Comparison of ENCODE assay signal across 9 cellular contexts in genomic region chr5:110751902-110752762, GRCh38. TPM values are rescaled to one million over a fixed set of nuclear protein-coding genes. Genes with fewer than 3 reads are reported as not detected.
DNase-seq lines count a peak whose midpoint lies in the region; ATAC-seq and TF ChIP-seq lines count a peak whose summit lies in the region.
"Had no signal": no experiment of that assay in that cellular context is flagged by ENCODE, and none has a peak within 500 bp of the region (broad histone marks: within the 10 kb centered on the region; RNA-seq: fewer than 3 reads in every experiment).

No MANE protein-coding gene starts in this region.

- peak overlapping the region; percentile 93 for H3K27ac Mint-ChIP-seq in activated CD4-positive, alpha-beta T cell treated with anti-CD3 and anti-CD28 coated beads, Interleukin-2, amount 10 ng/mL, durations not matched to agents 24 days and 14 days
- peak overlapping the region; percentile 80 for H3K27ac Mint-ChIP-seq in stimulated activated effector memory CD8-positive, alpha-beta T cell treated with anti-CD3 and anti-CD28 coated beads, Interleukin-12 subunit alpha, Interleukin-12 subunit beta, amount 100 ng/mL, for 72 hours

- H3K9me3 ChIP-seq in psoas muscle (no peaks in the 10 kb centered on the region), breast epithelium (no peaks in the 10 kb centered on the region)

- intact Hi-C loops in activated CD4-positive, alpha-beta T cell treated with anti-CD3 and anti-CD28 coated beads, Interleukin-2, amount 10 ng/mL, durations not matched to agents 24 days and 14 days (cut with micrococcal nuclease) = loop anchor here (1.0 to 10.0 kb wide), 9 partner anchors 13 to 1405 kb away; partner anchors contain the start of genes CAMK4, NREP, SLC25A46 and STARD4
- intact Hi-C loops in psoas muscle (cut with DNase I) (loop anchor here in 1 of 2 donors (10.0 kb wide), 1 partner anchor 343 kb away; the partner anchor contains the start of gene WDR36), breast epithelium (cut with DNase I; ENCODE audit: low total_unique reads) (no loop called here)

- 84 to 85% (median 84%) methylated on average over 8 of the region's 8 CpGs for WGBS in psoas muscle, 3 donors

- peaks cover 3 to 89% of the 10 kb centered on the region in 2 donors for H3K36me3 ChIP-seq in psoas muscle (ENCODE audit: insufficient read depth in 1 of 2, low read depth in 1 of 2)
- H3K36me3 ChIP-seq in breast epithelium = no peaks in the 10 kb centered on the region

- no peaks in the 10 kb centered on the region for H3K27me3 Mint-ChIP-seq in activated CD4-positive, alpha-beta T cell treated with anti-CD3 and anti-CD28 coated beads, Interleukin-2, amount 10 ng/mL, durations not matched to agents 24 days and 14 days

- peaks cover 42% of the 10 kb centered on the region for H3K36me3 Mint-ChIP-seq in activated CD4-positive, alpha-beta T cell treated with anti-CD3 and anti-CD28 coated beads, Interleukin-2, amount 10 ng/mL, durations not matched to agents 24 days and 14 days (ENCODE audit: low read depth)
- H3K36me3 Mint-ChIP-seq in stimulated activated effector memory CD8-positive, alpha-beta T cell treated with anti-CD3 and anti-CD28 coated beads, Interleukin-12 subunit alpha, Interleukin-12 subunit beta, amount 100 ng/mL, for 72 hours = peaks cover 71% of the 10 kb centered on the region

- TF ChIP-seq POLR2A in breast epithelium (IDR thresholded peaks at IDR 0.05) = no peak

- H3K4me1 Mint-ChIP-seq in activated CD4-positive, alpha-beta T cell treated with anti-CD3 and anti-CD28 coated beads, Interleukin-2, amount 10 ng/mL, durations not matched to agents 24 days and 14 days = peaks cover 42% of the 10 kb centered on the region
- peaks cover 29% of the 10 kb centered on the region for H3K4me1 Mint-ChIP-seq in stimulated activated effector memory CD8-positive, alpha-beta T cell treated with anti-CD3 and anti-CD28 coated beads, Interleukin-12 subunit alpha, Interleukin-12 subunit beta, amount 100 ng/mL, for 72 hours

- peak; percentile 27 for DNase-seq in activated naive CD4-positive, alpha-beta T cell treated with Interleukin-2 at 50 U/mL for 16 hours
- no peak for DNase-seq in activated naive CD4-positive, alpha-beta T cell (lab: John Stamatoyannopoulos, UW)
- DNase-seq in activated CD4-positive, alpha-beta T cell treated with anti-CD3 and anti-CD28 coated beads, Interleukin-2, amount 10 ng/mL, durations not matched to agents 24 days and 14 days = peak; percentile 85
- no peak for DNase-seq in stimulated activated effector memory CD8-positive, alpha-beta T cell treated with anti-CD3 and anti-CD28 coated beads, Interleukin-12 subunit alpha, Interleukin-12 subunit beta, amount 100 ng/mL, for 72 hours (ENCODE audit: low spot score in 2 of 2)
- no peak for DNase-seq in psoas muscle
- DNase-seq in breast epithelium (ENCODE audit: low spot score in 2 of 2) = no peak
- no peak for DNase-seq in activated CD8-positive, alpha-beta memory T cell treated with anti-CD3 and anti-CD28 coated beads for 24 hours
- DNase-seq: C1 segment of cervical spinal cord had no signal

- TF ChIP-seq CTCF in psoas muscle (IDR thresholded peaks at IDR 0.05) (no peak), breast epithelium (IDR thresholded peaks at IDR 0.05) (no peak)

- H3K4me1 ChIP-seq in psoas muscle (no peaks in the 10 kb centered on the region), breast epithelium (no peaks in the 10 kb centered on the region)

- no peaks in the 10 kb centered on the region for H3K9me3 Mint-ChIP-seq in activated CD4-positive, alpha-beta T cell treated with anti-CD3 and anti-CD28 coated beads, Interleukin-2, amount 10 ng/mL, durations not matched to agents 24 days and 14 days
- H3K9me3 Mint-ChIP-seq in stimulated activated effector memory CD8-positive, alpha-beta T cell treated with anti-CD3 and anti-CD28 coated beads, Interleukin-12 subunit alpha, Interleukin-12 subunit beta, amount 100 ng/mL, for 72 hours = no peaks in the 10 kb centered on the region

- H3K4me3 ChIP-seq in psoas muscle = no peak overlapping the region
- no peak overlapping the region for H3K4me3 ChIP-seq in breast epithelium

- no peak overlapping the region for H3K27ac ChIP-seq in psoas muscle
- no peak overlapping the region for H3K27ac ChIP-seq in breast epithelium

- no peaks in the 10 kb centered on the region for H3K27me3 ChIP-seq in psoas muscle (ENCODE audit: insufficient read depth in 3 of 3, low read length in 2 of 3)
- no peaks in the 10 kb centered on the region for H3K27me3 ChIP-seq in breast epithelium

- ATAC-seq in HG02943 (IDR thresholded peaks at IDR 0.05; ENCODE audit: low read depth, unreplicated experiment) = peak; percentile 99
- peak; percentile 98 for ATAC-seq in stimulated activated effector memory CD8-positive, alpha-beta T cell treated with anti-CD3 and anti-CD28 coated beads, Interleukin-12 subunit alpha, Interleukin-12 subunit beta, amount 100 ng/mL, for 72 hours
- no peak for ATAC-seq in psoas muscle

- peak overlapping the region; percentile 62 for H3K4me3 Mint-ChIP-seq in activated CD4-positive, alpha-beta T cell treated with anti-CD3 and anti-CD28 coated beads, Interleukin-2, amount 10 ng/mL, durations not matched to agents 24 days and 14 days
- H3K4me3 Mint-ChIP-seq in stimulated activated effector memory CD8-positive, alpha-beta T cell treated with anti-CD3 and anti-CD28 coated beads, Interleukin-12 subunit alpha, Interleukin-12 subunit beta, amount 100 ng/mL, for 72 hours = peak overlapping the region; percentile 20

RNA-seq across cellular contexts. Expression of gene SLC25A46, which starts 13.3 kb away (rescaled TPM):
- total RNA-seq in activated CD4-positive, alpha-beta T cell treated with anti-CD3 and anti-CD28 coated beads, Interleukin-2, amount 10 ng/mL, durations not matched to agents 24 days and 14 days = 47.0 and 49.4 TPM in 2 replicates
- total RNA-seq in psoas muscle = 10 to 100 TPM; 59.7 to 77.9 (median 63.8) TPM
- polyA plus RNA-seq in psoas muscle = 10 to 100 TPM; 26.6 to 91.9 (median 37.7) TPM
- total RNA-seq in breast epithelium = 10 to 100 TPM; 46.2 to 66.6 (median 56.9) TPM

RNA-seq across cellular contexts. Expression of gene TMEM232, which starts 25.7 kb away (rescaled TPM):
- 1.6 TPM in 2 replicates for total RNA-seq in activated CD4-positive, alpha-beta T cell treated with anti-CD3 and anti-CD28 coated beads, Interleukin-2, amount 10 ng/mL, durations not matched to agents 24 days and 14 days
- total RNA-seq in psoas muscle (1 to 10 TPM in 3 of 4 donors, under 1 TPM in 1; 0.38 to 1.4 (median 1.1) TPM), breast epithelium (1 to 10 TPM; 2.0 to 6.4 (median 4.6) TPM)
- polyA plus RNA-seq in psoas muscle = under 1 TPM; 0.25 to 0.58 (median 0.58) TPM

Comparison
In these comparisons a context has a peak if more than half of its experiments do, and no peak if none do; other contexts are left out.
1. DNase-seq: peak in activated naive CD4-positive, alpha-beta T cell treated with Interleukin-2 at 50 U/mL for 16 hours (single experiment) and activated CD4-positive, alpha-beta T cell treated with anti-CD3 and anti-CD28 coated beads, Interleukin-2, amount 10 ng/mL, durations not matched to agents 24 days and 14 days (single experiment); none in activated naive CD4-positive, alpha-beta T cell (0 of 4), stimulated activated effector memory CD8-positive, alpha-beta T cell treated with anti-CD3 and anti-CD28 coated beads, Interleukin-12 subunit alpha, Interleukin-12 subunit beta, amount 100 ng/mL, for 72 hours (0 of 2), psoas muscle (0 of 2), breast epithelium (0 of 2) and activated CD8-positive, alpha-beta memory T cell treated with anti-CD3 and anti-CD28 coated beads for 24 hours (single experiment).
2. ATAC-seq: peak in HG02943 (single experiment) and stimulated activated effector memory CD8-positive, alpha-beta T cell treated with anti-CD3 and anti-CD28 coated beads, Interleukin-12 subunit alpha, Interleukin-12 subunit beta, amount 100 ng/mL, for 72 hours (single experiment); none in psoas muscle (0 of 4).